ENCODE assay signal across 28 cellular contexts in genomic region chr1:192627901-192628300, GRCh38. TPM values are rescaled to one million over a fixed set of nuclear protein-coding genes. Genes with fewer than 3 reads are reported as not detected.
A peak's percentile ranks its signal among the peaks of the same experiment; 100 is the strongest.
DNase-seq lines count a peak whose midpoint lies in the region; ATAC-seq and TF ChIP-seq lines count a peak whose summit lies in the region.
"Had no signal": no experiment of that assay in that cellular context is flagged by ENCODE, and none has a peak within 500 bp of the region (broad histone marks: within the 10 kb centered on the region; RNA-seq: fewer than 3 reads in every experiment).

No MANE protein-coding gene starts in this region.

- intact Hi-C loops in right lobe of liver (cut with DNase I) (no loop called here), uterus (cut with DNase I; ENCODE audit: low total_unique reads) (no loop called here)

- H3K4me3 ChIP-seq in SU-DHL-6 (ENCODE audit: insufficient read depth, low read length, poor library complexity, severe bottlenecking) (peak overlapping the region; percentile 50), right lobe of liver (no peak overlapping the region), uterus (no peak overlapping the region)
- H3K4me3 ChIP-seq: PC-9, SJCRH30, skin epidermis had no signal

- H3K9ac ChIP-seq in SU-DHL-6 (ENCODE audit: low read length), result peak overlapping the region; percentile 73

- no peaks in the 10 kb centered on the region for H3K9me3 ChIP-seq in SU-DHL-6 (ENCODE audit: insufficient read depth, low read length)
- H3K9me3 ChIP-seq in right lobe of liver, result no peaks in the 10 kb centered on the region
- H3K9me3 ChIP-seq in uterus, result no peaks in the 10 kb centered on the region
- H3K9me3 ChIP-seq: SJCRH30 had no signal

- peaks cover 40% of the 10 kb centered on the region for H3K79me2 ChIP-seq in SU-DHL-6 (ENCODE audit: insufficient read depth, low read length)

- no peak overlapping the region for H2AFZ ChIP-seq in SU-DHL-6 (ENCODE audit: low read depth, low read length, severe bottlenecking)
- H2AFZ ChIP-seq: PC-9 had no signal

- 85% methylated on average over 5 of the region's 5 CpGs for WGBS in right lobe of liver (ENCODE audit: insufficient coverage, low coverage, low lambda C conversion rate, missing lambda C conversion rate)

- H3K4me2 ChIP-seq in SU-DHL-6 (ENCODE audit: low read depth, low read length, poor library complexity, severe bottlenecking), result peak overlapping the region; percentile 100
- H3K4me2 ChIP-seq: PC-9 had no signal

- H3K27me3 ChIP-seq in SU-DHL-6 (ENCODE audit: low read length) (no peaks in the 10 kb centered on the region), right lobe of liver (no peaks in the 10 kb centered on the region), uterus (no peaks in the 10 kb centered on the region)
- H3K27me3 ChIP-seq: SJCRH30 had no signal

- H3K9me2 ChIP-seq in SU-DHL-6 (replicated peaks; ENCODE audit: insufficient read depth, low read length), result no peaks in the 10 kb centered on the region

- H4K20me1 ChIP-seq in SU-DHL-6 (ENCODE audit: low read depth, low read length), result no peaks in the 10 kb centered on the region

- peaks cover 62% of the 10 kb centered on the region for H3F3A ChIP-seq in SU-DHL-6 (ENCODE audit: insufficient read depth)

- peak; percentile 36 for ATAC-seq in GM18861 (IDR thresholded peaks at IDR 0.05; ENCODE audit: unreplicated experiment)
- peak; percentile 52 for ATAC-seq in GM21723 (IDR thresholded peaks at IDR 0.05; ENCODE audit: unreplicated experiment)
- ATAC-seq in HG03439 (IDR thresholded peaks at IDR 0.05; ENCODE audit: unreplicated experiment), result peak; percentile 44
- ATAC-seq in right lobe of liver, result no peak
- ATAC-seq: activated CD4-positive, alpha-beta T cell treated with anti-CD3 and anti-CD28 coated beads for 36 hours; activated T-cell treated with anti-CD3 and anti-CD28 coated beads, Interleukin-2, amount 50 U/mL, for 72 hours; HCT116; stimulated activated effector memory CD8-positive, alpha-beta T cell treated with anti-CD3 and anti-CD28 coated beads, Interleukin-12 subunit alpha, Interleukin-12 subunit beta, amount 100 ng/mL, for 72 hours had no signal

- TF ChIP-seq CTCF in SU-DHL-6 (IDR thresholded peaks at IDR 0.05; ENCODE audit: insufficient read depth, low read length, poor library complexity, severe bottlenecking), result no peak
- TF ChIP-seq CTCF in right lobe of liver (IDR thresholded peaks at IDR 0.05), result no peak
- TF ChIP-seq CTCF in uterus (IDR thresholded peaks at IDR 0.05), result no peak

- no peaks in the 10 kb centered on the region for H3K36me3 ChIP-seq in SU-DHL-6 (ENCODE audit: low read length)
- H3K36me3 ChIP-seq in right lobe of liver, result no peaks in the 10 kb centered on the region
- H3K36me3 ChIP-seq in uterus, result no peaks in the 10 kb centered on the region
- H3K36me3 ChIP-seq: SJCRH30 had no signal

- DNase-seq in NCI-H69 (lab: John Stamatoyannopoulos, UW) (no peak), right lobe of liver (no peak), SIG-M5 treated with dmso at 0.1 percent for 504 hours (lab: John Stamatoyannopoulos, UW; ENCODE audit: unreplicated experiment) (no peak), uterus (no peak)
- DNase-seq: activated CD4-positive, alpha-beta T cell treated with anti-CD3 and anti-CD28 coated beads for 36 hours; activated naive CD4-positive, alpha-beta T cell treated with anti-CD3 and anti-CD28 coated beads, Interleukin-2, amount 50 U/mL, for 16 hours; activated T-cell treated with anti-CD3 and anti-CD28 coated beads, Interleukin-2, amount 50 U/mL, for 72 hours; anterior cingulate cortex; CD4-positive, CD25-positive, alpha-beta regulatory T cell; central memory CD4-positive, alpha-beta T cell; DMS 273 treated with DMSO at 0.1 percent for 48 hours; NCI-H1694 treated with DMSO at 0.1 percent for 48 hours; NCI-H2171 treated with DMSO at 0.1 percent for 48 hours; NCI-H774; nucleus accumbens; PC-9; SJCRH30; stimulated activated CD4-positive, alpha-beta T cell treated with anti-CD3 and anti-CD28 coated beads, Interleukin-2, amount 100 ng/mL, for 24 hours; T-helper 1 cell had no signal

- peak overlapping the region; percentile 99 for H3K27ac ChIP-seq in SU-DHL-6 (ENCODE audit: low read depth, low read length)
- H3K27ac ChIP-seq in right lobe of liver, result no peak overlapping the region
- no peak overlapping the region for H3K27ac ChIP-seq in uterus
- H3K27ac ChIP-seq: PC-9, SJCRH30, skin epidermis had no signal

- TF ChIP-seq POLR2A in right lobe of liver (IDR thresholded peaks at IDR 0.05), result no peak
- no peak for TF ChIP-seq POLR2A in uterus (IDR thresholded peaks at IDR 0.05)

- peaks cover 0 to 33% (median 6%) of the 10 kb centered on the region in 4 donors for H3K4me1 ChIP-seq in right lobe of liver
- no peaks in the 10 kb centered on the region for H3K4me1 ChIP-seq in uterus
- H3K4me1 ChIP-seq: SJCRH30 had no signal

RNA-seq across cellular contexts. Expression of gene RGS13, which starts 8.0 kb away (rescaled TPM):
- not detected for total RNA-seq in right lobe of liver
- under 1 TPM in 2 of 4 donors, not detected in 2; 0.37 to 0.51 TPM for total RNA-seq in uterus
- total RNA-seq: activated CD4-positive, alpha-beta T cell treated with anti-CD3 and anti-CD28 coated beads for 36 hours; activated T-cell treated with anti-CD3 and anti-CD28 coated beads, Interleukin-2, amount 50 U/mL, for 72 hours; dermis microvascular lymphatic vessel endothelial cell; PC-9; pulmonary artery endothelial cell; SJCRH30 had no signal

RNA-seq across cellular contexts. Expression of gene RGS1, which starts 52.3 kb away (rescaled TPM):
- total RNA-seq in right lobe of liver, result 10 to 100 TPM in 3 of 6 experiments, 1 to 10 TPM in 3; 2.6 to 29.8 (median 9.5) TPM
- total RNA-seq in uterus, result 10 to 100 TPM; 10.7 to 31.5 (median 23.7) TPM
- total RNA-seq: dermis microvascular lymphatic vessel endothelial cell, PC-9, pulmonary artery endothelial cell, SJCRH30 had no signal

Comparison
In these comparisons a context has a peak if more than half of its experiments do, and no peak if none do; other contexts are left out.
1. ATAC-seq: peak in GM18861 (single experiment), GM21723 (single experiment) and HG03439 (single experiment); none in right lobe of liver (0 of 4).